Comparison of ENCODE assay signal across 13 cellular contexts in genomic region chr4:124610214-124610613, GRCh38.
A peak's percentile ranks its signal among the peaks of the same experiment; 100 is the strongest.
DNase-seq lines count a peak whose midpoint lies in the region; ATAC-seq, FAIRE-seq and TF ChIP-seq lines count a peak whose summit lies in the region.
"Had no signal": no experiment of that assay in that cellular context is flagged by ENCODE, and none has a peak within 500 bp of the region (broad histone marks: within the 10 kb centered on the region; RNA-seq: fewer than 3 reads in every experiment).

No MANE protein-coding gene starts in this region.

- H3K4me3 Mint-ChIP-seq in mesothelial cell of epicardium: no peak overlapping the region
- H3K4me3 Mint-ChIP-seq: CD8-positive, alpha-beta T cell; H9 had no signal

- no peaks in the 10 kb centered on the region for H3K79me2 ChIP-seq in PC-3 (ENCODE audit: low read length)
- H3K79me2 ChIP-seq in H1 (ENCODE audit: control insufficient read depth in 1 of 2, insufficient read depth in 2 of 2, low read length in 2 of 2): no peaks in the 10 kb centered on the region

- POLR2A ChIA-PET in PC-3 (lab: Charles Lee; ENCODE audit: unreplicated experiment) (no interaction called here), H1 (lab: Charles Lee; ENCODE audit: partially characterized antibody) (no interaction called here)

- H2BK12ac ChIP-seq in H1 (ENCODE audit: low read depth, low read length): no peak overlapping the region

- no peak overlapping the region for H3K9ac ChIP-seq in PC-3 (ENCODE audit: low read length)
- H3K9ac ChIP-seq in H1 (replicated peaks in 1 of 4; ENCODE audit: extremely low read depth in 1 of 4, low read depth in 3 of 4, low read length in 3 of 4): no peak overlapping the region

- TF ChIP-seq RAD21 in H1 (IDR thresholded peaks at IDR 0.05 in 1 of 2, conservative IDR thresholded peaks at IDR 0.05 in 1 of 2; ENCODE audit: low read depth in 2 of 2, low read length in 2 of 2): no peak

- ATAC-seq in PC-3 (no peak), upper lobe of right lung (peak; percentile 44), HG02870 (IDR thresholded peaks at IDR 0.05; ENCODE audit: unreplicated experiment) (no peak)
- ATAC-seq: CD8-positive, alpha-beta T cell; SK-N-SH treated with all-trans-retinoic acid at 6 μM for 48 hours had no signal

- H3K9me3 Mint-ChIP-seq in mesothelial cell of epicardium: peaks cover 8% of the 10 kb centered on the region

- no peak overlapping the region for H2BK120ac ChIP-seq in H1 (replicated peaks; ENCODE audit: low read depth, low read length)

- peak; percentile 3 for DNase-seq in PC-3
- no peak for DNase-seq in H1 (ENCODE audit: low read depth in 1 of 2, low spot score in 2 of 2)
- DNase-seq in mesothelial cell of epicardium (ENCODE audit: low spot score in 2 of 2, unreplicated experiment in 2 of 2): no peak
- no peak for DNase-seq in upper lobe of right lung
- DNase-seq in DMS153 (lab: John Stamatoyannopoulos, UW): no peak
- DNase-seq in MV-4-11 (lab: John Stamatoyannopoulos, UW): no peak
- DNase-seq: CD8-positive, alpha-beta T cell; EL; H9; NCI-H146; NCI-H446 had no signal

- H3K4me1 Mint-ChIP-seq in mesothelial cell of epicardium: peaks cover 16% of the 10 kb centered on the region

- H2BK5ac ChIP-seq in H1 (ENCODE audit: low read depth, low read length): no peak overlapping the region

- H2BK15ac ChIP-seq in H1 (ENCODE audit: low read length): no peak overlapping the region

- no peak overlapping the region for H3K23ac ChIP-seq in H1 (ENCODE audit: insufficient read length)

- no peak overlapping the region for H2BK20ac ChIP-seq in H1 (ENCODE audit: low read length)

- H4K91ac ChIP-seq in H1 (replicated peaks; ENCODE audit: insufficient read length, low read length): no peak overlapping the region

- H4K5ac ChIP-seq in H1 (ENCODE audit: insufficient read length, low read depth, low read length): no peak overlapping the region

- H2AK5ac ChIP-seq in H1 (ENCODE audit: low read depth, low read length): no peak overlapping the region

- H2AFZ ChIP-seq in PC-3 (ENCODE audit: low read length) (no peak overlapping the region), H1 (ENCODE audit: low read length) (0 out of 2 replicates have a peak overlapping the region, but pooled peaks have one; percentile 49)

- H3K56ac ChIP-seq in H1 (replicated peaks; ENCODE audit: insufficient read length, low read depth, low read length): no peak overlapping the region

- no peak overlapping the region for H3K4ac ChIP-seq in H1 (replicated peaks; ENCODE audit: insufficient read length, low read depth, low read length)

- H3K23me2 ChIP-seq in H1 (ENCODE audit: low read depth, low read length): no peaks in the 10 kb centered on the region

- peak overlapping the region; percentile 62 for H3K27ac Mint-ChIP-seq in mesothelial cell of epicardium
- H3K27ac Mint-ChIP-seq: CD8-positive, alpha-beta T cell had no signal

- no peaks in the 10 kb centered on the region for H3K79me1 ChIP-seq in H1 (ENCODE audit: low read depth, low read length)

- TF ChIP-seq CTCF in PC-3 (conservative IDR thresholded peaks at IDR 0.05; ENCODE audit: low read depth, low read length) (no peak), H1 (IDR thresholded peaks at IDR 0.05; ENCODE audit: control extremely low read depth in 1 of 3, insufficient read depth in 1 of 3, low read depth in 1 of 3, low read length in 3 of 3) (no peak), mesothelial cell of epicardium (IDR thresholded peaks at IDR 0.05; ENCODE audit: unreplicated experiment) (no peak), upper lobe of right lung (IDR thresholded peaks at IDR 0.05) (no peak)

- CTCF ChIA-PET in PC-3 (lab: Charles Lee): no interaction called here
- CTCF ChIA-PET in H1 (lab: Charles Lee; ENCODE audit: partially characterized antibody): interaction anchor here (0.6 to 0.8 kb wide), 2 partner anchors 101 to 682 kb away, joined by 3 read pairs; no protein-coding TSS in a partner anchor

- H3K4me3 ChIP-seq in PC-3 (ENCODE audit: low read length) (no peak overlapping the region), H1 (ENCODE audit: extremely low read depth in 1 of 4, insufficient read depth in 2 of 4, low read depth in 3 of 4, low read length in 4 of 4) (no peak overlapping the region), upper lobe of right lung (no peak overlapping the region)

- no peak for FAIRE-seq in H1 (lab: Jason Lieb, UNC)

- WGBS in H1 (ENCODE audit: extremely low coverage in 1 of 2, insufficient coverage in 1 of 2, insufficient read length in 1 of 2, insufficient replicate concordance in 2 of 2, low coverage in 1 of 2, low lambda C conversion rate in 2 of 2, missing lambda C conversion rate in 1 of 2), 2 experiments: 87% methylated on average over 2 of the region's 2 CpGs; no CpG with 5 or more reads in 1 of the 2 experiments

- H3K4me1 ChIP-seq in PC-3 (ENCODE audit: insufficient read depth, low read length) (no peaks in the 10 kb centered on the region), H1 (replicated peaks in 1 of 4; ENCODE audit: control insufficient read depth in 3 of 4, insufficient read depth in 4 of 4, low read length in 3 of 4) (peaks cover 0 to 3% (median 0%) of the 10 kb centered on the region in 4 experiments; a peak in 2 of 7 replicates), upper lobe of right lung (no peaks in the 10 kb centered on the region)

- H3K36me3 ChIP-seq in PC-3 (ENCODE audit: low read depth, low read length): no peaks in the 10 kb centered on the region
- no peaks in the 10 kb centered on the region for H3K36me3 ChIP-seq in H1 (ENCODE audit: control insufficient read depth in 2 of 4, insufficient read depth in 4 of 4, low read length in 3 of 4)
- H3K36me3 ChIP-seq in upper lobe of right lung: no peaks in the 10 kb centered on the region

- H4K20me1 ChIP-seq in PC-3 (ENCODE audit: low read length) (no peaks in the 10 kb centered on the region), H1 (replicated peaks in 1 of 2; ENCODE audit: control insufficient read depth in 1 of 2, insufficient read depth in 2 of 2, low read length in 2 of 2) (no peaks in the 10 kb centered on the region)

- TF ChIP-seq POLR2A in H1 (IDR thresholded peaks at IDR 0.05; ENCODE audit: control extremely low read depth in 1 of 2, low read depth in 2 of 2, low read length in 2 of 2): no peak

- no peak overlapping the region for H3K18ac ChIP-seq in H1 (ENCODE audit: extremely low read depth, low read length)

- no peaks in the 10 kb centered on the region for H3K9me2 ChIP-seq in PC-3 (replicated peaks; ENCODE audit: low read length)

- no peak overlapping the region for H4K8ac ChIP-seq in H1 (ENCODE audit: extremely low read depth, insufficient read depth, low read length)

- no peak overlapping the region for H3K14ac ChIP-seq in H1 (ENCODE audit: insufficient read length)

- no peaks in the 10 kb centered on the region for H3K9me3 ChIP-seq in PC-3 (ENCODE audit: low read length)
- no peaks in the 10 kb centered on the region for H3K9me3 ChIP-seq in H1 (ENCODE audit: insufficient read depth in 2 of 2, low read depth in 1 of 2, low read length in 1 of 2)
- H3K9me3 ChIP-seq in upper lobe of right lung: no peaks in the 10 kb centered on the region

- H3K27me3 ChIP-seq in PC-3 (ENCODE audit: low read length) (no peaks in the 10 kb centered on the region), H1 (replicated peaks in 1 of 4; ENCODE audit: control insufficient read depth in 3 of 4, extremely low read depth in 1 of 4, insufficient read depth in 3 of 4, low read length in 3 of 4) (no peaks in the 10 kb centered on the region), upper lobe of right lung (no peaks in the 10 kb centered on the region)

- peaks cover 8% of the 10 kb centered on the region for H3K36me3 Mint-ChIP-seq in mesothelial cell of epicardium
- H3K36me3 Mint-ChIP-seq: CD8-positive, alpha-beta T cell had no signal

- H3F3A ChIP-seq in PC-3 (ENCODE audit: low read length, unreplicated experiment): no peaks in the 10 kb centered on the region

- H3K27me3 Mint-ChIP-seq in mesothelial cell of epicardium (ENCODE audit: low read depth): no peaks in the 10 kb centered on the region

- intact Hi-C loops in PC-3 (cut with micrococcal nuclease) (no loop called here), upper lobe of right lung (cut with DNase I) (no loop called here)

- H3K4me2 ChIP-seq in PC-3 (ENCODE audit: low read length) (no peak overlapping the region), H1 (ENCODE audit: insufficient read depth in 1 of 2, low read depth in 2 of 2, low read length in 2 of 2) (no peak overlapping the region)

- no peak for TF ChIP-seq EP300 in H1 (IDR thresholded peaks at IDR 0.05; ENCODE audit: borderline replicate concordance in 1 of 2, low read depth in 2 of 2, low read length in 2 of 2)

- BruUV-seq in PC-3 (replicated peaks; lab: Mats Ljungman, UMichigan): no TSS peak

- H3K27ac ChIP-seq in PC-3 (ENCODE audit: low read length) (no peak overlapping the region), H1 (ENCODE audit: low read depth, low read length) (no peak overlapping the region), upper lobe of right lung (no peak overlapping the region)

TF ChIP-seq in H1, 55 proteins besides CTCF, POLR2A, EP300 and RAD21:
- no peak for TF ChIP-seq SRF (IDR thresholded peaks at IDR 0.05; ENCODE audit: low read depth, low read length)
- no peak for TF ChIP-seq NRF1 (IDR thresholded peaks at IDR 0.05; ENCODE audit: low read depth, low read length)
- no peak for TF ChIP-seq JUND (IDR thresholded peaks at IDR 0.05; ENCODE audit: low read length)
- TF ChIP-seq HDAC6 (IDR thresholded peaks at IDR 0.05; ENCODE audit: low read depth, low read length): no peak
- TF ChIP-seq TEAD4 (IDR thresholded peaks at IDR 0.05; ENCODE audit: low read depth, low read length): no peak
- TF ChIP-seq SAP30 (IDR thresholded peaks at IDR 0.05; ENCODE audit: insufficient read depth, insufficient replicate concordance, low read length): no peak
TF ChIP-seq in H1: peak in this region for 0.
